ENCODE assay signal across 12 cellular contexts in the genomic region with DNA sequence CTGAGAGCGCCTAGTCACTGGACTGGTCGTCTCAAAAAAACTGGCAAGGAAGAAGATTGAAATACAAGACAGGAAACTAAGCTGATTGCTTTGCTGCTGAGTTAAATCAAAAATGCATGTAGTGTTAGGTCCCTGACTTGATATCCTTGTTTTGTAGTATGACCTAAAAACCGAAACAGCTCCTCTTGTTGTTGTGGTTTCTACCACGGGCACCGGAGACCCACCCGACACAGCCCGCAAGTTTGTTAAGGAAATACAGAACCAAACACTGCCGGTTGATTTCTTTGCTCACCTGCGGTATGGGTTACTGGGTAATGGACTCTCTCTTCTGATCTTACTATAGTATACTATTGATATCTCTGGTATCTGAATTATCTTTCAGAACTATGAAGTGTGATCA.
DNase-seq lines count a peak whose midpoint lies in the region; ATAC-seq and TF ChIP-seq lines count a peak whose summit lies in the region.
"Had no signal": no experiment of that assay in that cellular context is flagged by ENCODE, and none has a peak within 500 bp of the region (broad histone marks: within the 10 kb centered on the region; RNA-seq: fewer than 3 reads in every experiment).

No MANE protein-coding gene starts in this region.

- H3K9me3 Mint-ChIP-seq in stimulated activated naive CD8-positive, alpha-beta T cell treated with anti-CD3 and anti-CD28 coated beads, Interleukin-15, Interleukin-2, amounts not matched to agents 100 ng/mL and 50 ng/mL, for 24 hours = no peaks in the 10 kb centered on the region
- H3K9me3 Mint-ChIP-seq in T-helper 2 cell treated with Interferon-gamma antibody and Interleukin-4, amounts not matched to agents 5 μg/mL and 100 μg/mL, for 36 hours = no peaks in the 10 kb centered on the region
- H3K9me3 Mint-ChIP-seq: mesothelial cell of epicardium had no signal

- H3K27me3 Mint-ChIP-seq in stimulated activated naive CD8-positive, alpha-beta T cell treated with anti-CD3 and anti-CD28 coated beads, Interleukin-15, Interleukin-2, amounts not matched to agents 100 ng/mL and 50 ng/mL, for 24 hours = no peaks in the 10 kb centered on the region
- H3K27me3 Mint-ChIP-seq in T-helper 2 cell treated with Interferon-gamma antibody and Interleukin-4, amounts not matched to agents 5 μg/mL and 100 μg/mL, for 36 hours (ENCODE audit: low read depth) = no peaks in the 10 kb centered on the region

- no peak for TF ChIP-seq CTCF in RWPE1 (conservative IDR thresholded peaks at IDR 0.05; ENCODE audit: low read depth)

- H3K36me3 Mint-ChIP-seq in stimulated activated naive CD8-positive, alpha-beta T cell treated with anti-CD3 and anti-CD28 coated beads, Interleukin-15, Interleukin-2, amounts not matched to agents 100 ng/mL and 50 ng/mL, for 24 hours (ENCODE audit: low read depth) = peaks cover 75% of the 10 kb centered on the region
- peaks cover 60% of the 10 kb centered on the region for H3K36me3 Mint-ChIP-seq in T-helper 2 cell treated with Interferon-gamma antibody and Interleukin-4, amounts not matched to agents 5 μg/mL and 100 μg/mL, for 36 hours (ENCODE audit: low read depth)

- CTCF ChIA-PET in RWPE1 (lab: Yijun Ruan, JAX) = interaction anchor here (0.9 to 1.7 kb wide), 2 partner anchors 8 to 14 kb away, joined by 3 to 5 read pairs; no protein-coding TSS in a partner anchor

- no peak for DNase-seq in stimulated activated naive CD8-positive, alpha-beta T cell treated with anti-CD3 and anti-CD28 coated beads, Interleukin-15, Interleukin-2, amounts not matched to agents 100 U/mL and 50 U/mL, for 24 hours
- DNase-seq in T-helper 2 cell treated with Interferon-gamma antibody and Interleukin-4, amounts not matched to agents 5 μg/mL and 100 μg/mL, for 36 hours (ENCODE audit: low spot score) = peak; percentile 40
- DNase-seq in central memory CD4-positive, alpha-beta T cell = peak; percentile 50
- no peak for DNase-seq in NAMALWA (ENCODE audit: low spot score)
- DNase-seq in middle frontal gyrus (ENCODE audit: extremely low spot score, low spot score) = no peak
- DNase-seq in RWPE1 (ENCODE audit: low spot score) = no peak
- DNase-seq: GDM1, H7, SHP77 treated with DMSO at 0.1 percent for 48 hours had no signal

- no peak overlapping the region for H3K27ac ChIP-seq in RWPE1

- no peak for ATAC-seq in stimulated activated naive CD8-positive, alpha-beta T cell treated with anti-CD3 and anti-CD28 coated beads, Interleukin-15, Interleukin-2, amounts not matched to agents 100 U/mL and 50 U/mL, for 24 hours
- ATAC-seq in GM21528 (IDR thresholded peaks at IDR 0.05; ENCODE audit: low FRiP score, unreplicated experiment) = no peak

- peaks cover 78% of the 10 kb centered on the region for H3K4me1 Mint-ChIP-seq in stimulated activated naive CD8-positive, alpha-beta T cell treated with anti-CD3 and anti-CD28 coated beads, Interleukin-15, Interleukin-2, amounts not matched to agents 100 ng/mL and 50 ng/mL, for 24 hours (ENCODE audit: low read depth)
- H3K4me1 Mint-ChIP-seq in T-helper 2 cell treated with Interferon-gamma antibody and Interleukin-4, amounts not matched to agents 5 μg/mL and 100 μg/mL, for 36 hours (ENCODE audit: low read depth) = peaks cover 58% of the 10 kb centered on the region

- POLR2A ChIA-PET in RWPE1 (lab: Yijun Ruan, JAX; ENCODE audit: low non-redundant PET) = no interaction called here

- H3K27ac Mint-ChIP-seq in stimulated activated naive CD8-positive, alpha-beta T cell treated with anti-CD3 and anti-CD28 coated beads, Interleukin-15, Interleukin-2, amounts not matched to agents 100 ng/mL and 50 ng/mL, for 24 hours = peak overlapping the region; percentile 34
- peak overlapping the region; percentile 81 for H3K27ac Mint-ChIP-seq in T-helper 2 cell treated with Interferon-gamma antibody and Interleukin-4, amounts not matched to agents 5 μg/mL and 100 μg/mL, for 36 hours
- H3K27ac Mint-ChIP-seq: mesothelial cell of epicardium had no signal

- peak overlapping the region; percentile 21 for H3K4me3 Mint-ChIP-seq in stimulated activated naive CD8-positive, alpha-beta T cell treated with anti-CD3 and anti-CD28 coated beads, Interleukin-15, Interleukin-2, amounts not matched to agents 100 ng/mL and 50 ng/mL, for 24 hours
- peak overlapping the region; percentile 67 for H3K4me3 Mint-ChIP-seq in T-helper 2 cell treated with Interferon-gamma antibody and Interleukin-4, amounts not matched to agents 5 μg/mL and 100 μg/mL, for 36 hours
- H3K4me3 Mint-ChIP-seq: mesothelial cell of epicardium had no signal

Comparison
In these comparisons a context has a peak if more than half of its experiments do, and no peak if none do; other contexts are left out.
1. DNase-seq: peak in T-helper 2 cell treated with Interferon-gamma antibody and Interleukin-4, amounts not matched to agents 5 μg/mL and 100 μg/mL, for 36 hours (single experiment) and central memory CD4-positive, alpha-beta T cell (single experiment); none in stimulated activated naive CD8-positive, alpha-beta T cell treated with anti-CD3 and anti-CD28 coated beads, Interleukin-15, Interleukin-2, amounts not matched to agents 100 U/mL and 50 U/mL, for 24 hours (single experiment), NAMALWA (single experiment), middle frontal gyrus (single experiment) and RWPE1 (single experiment).